In the genomic region with DNA sequence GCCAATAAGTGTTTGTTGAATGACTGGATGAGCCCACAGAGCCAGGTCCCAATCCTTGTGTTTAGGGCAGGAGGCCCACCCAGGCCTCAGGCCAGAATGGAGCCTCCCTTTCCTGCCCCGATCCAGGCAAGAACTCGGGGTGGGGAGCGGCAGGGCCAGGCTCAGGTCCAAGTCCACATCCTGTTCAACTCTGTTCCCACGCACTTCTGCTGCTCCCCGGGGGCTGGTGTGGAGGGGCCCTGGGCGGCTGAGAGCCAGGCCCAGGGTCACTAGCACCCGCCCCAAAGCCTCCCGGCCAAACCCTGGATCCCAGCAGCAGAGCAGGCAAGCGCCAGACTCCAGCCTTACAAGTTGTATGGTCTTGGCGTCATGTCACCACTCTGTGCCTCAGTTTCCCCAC, we compare ENCODE assay signal across 26 cellular contexts. TPM values are rescaled to one million over a fixed set of nuclear protein-coding genes. Genes with fewer than 3 reads are reported as not detected.
DNase-seq lines count a peak whose midpoint lies in the region; ATAC-seq and TF ChIP-seq lines count a peak whose summit lies in the region.
"Had no signal": no experiment of that assay in that cellular context is flagged by ENCODE, and none has a peak within 500 bp of the region (broad histone marks: within the 10 kb centered on the region; RNA-seq: fewer than 3 reads in every experiment).

No MANE protein-coding gene starts in this region.

- TF ChIP-seq EP300 in suprapubic skin (IDR thresholded peaks at IDR 0.05): no peak

- H3K4me1 ChIP-seq in lung (ENCODE audit: control insufficient read depth in 2 of 2, insufficient read depth in 2 of 2, low read length in 2 of 2): peaks cover 0 to 12% of the 10 kb centered on the region in 2 donors
- peaks cover 6 to 46% (median 29%) of the 10 kb centered on the region in 5 donors for H3K4me1 ChIP-seq in subcutaneous abdominal adipose tissue (ENCODE audit: control insufficient read depth in 5 of 5, insufficient read depth in 5 of 5, low read length in 5 of 5)
- H3K4me1 ChIP-seq in suprapubic skin: peaks cover 13% of the 10 kb centered on the region

- H3K9me3 ChIP-seq in lung (ENCODE audit: control insufficient read depth in 2 of 2, insufficient read depth in 1 of 2, low read length in 1 of 2): no peaks in the 10 kb centered on the region
- H3K9me3 ChIP-seq in subcutaneous abdominal adipose tissue (ENCODE audit: control insufficient read depth in 5 of 5, low read length in 5 of 5): no peaks in the 10 kb centered on the region
- H3K9me3 ChIP-seq in suprapubic skin: no peaks in the 10 kb centered on the region

- H3K4me3 ChIP-seq in lung: no peak overlapping the region
- H3K4me3 ChIP-seq in subcutaneous abdominal adipose tissue (ENCODE audit: low read depth in 1 of 5, low read length in 5 of 5): no peak overlapping the region
- H3K4me3 ChIP-seq in suprapubic skin: no peak overlapping the region
- H3K4me3 ChIP-seq: dorsolateral prefrontal cortex had no signal

- intact Hi-C loops in Right ventricle myocardium superior (cut with DNase I): loop anchor here (5.0 kb wide), 1 partner anchor 35 kb away; no protein-coding TSS in a partner anchor
- intact Hi-C loops in posterior cingulate gyrus (cut with DNase I): no loop called here

- ATAC-seq in Right ventricle myocardium superior (ENCODE audit: poor library complexity) (peak; percentile 80), lung (ENCODE audit: insufficient read depth, low FRiP score) (no peak), HG03460 (IDR thresholded peaks at IDR 0.05; ENCODE audit: unreplicated experiment) (no peak), GM21576 (IDR thresholded peaks at IDR 0.05; ENCODE audit: unreplicated experiment) (no peak)
- ATAC-seq: activated naive CD4-positive, alpha-beta T cell treated with anti-CD3 and anti-CD28 coated beads, Interleukin-2, amount 50 U/mL, for 72 hours; CD8-positive, alpha-beta T cell; T-helper 17 cell had no signal

- TF ChIP-seq CTCF in lung (IDR thresholded peaks at IDR 0.05; ENCODE audit: control extremely low read depth, extremely low read depth) (no peak), suprapubic skin (IDR thresholded peaks at IDR 0.05) (no peak)

- WGBS in lung, 2 donors: 50 to 75% methylated on average over 9 to 10 of the region's 10 CpGs
- 65% methylated on average over 10 of the region's 10 CpGs for WGBS in suprapubic skin

- TF ChIP-seq POLR2A in suprapubic skin (IDR thresholded peaks at IDR 0.05): no peak

- H3K27ac ChIP-seq in caudate nucleus (ENCODE audit: low read depth, low read length) (peak overlapping the region; percentile 62), lung (ENCODE audit: low read depth in 1 of 2, low read length in 1 of 2) (peak overlapping the region; percentile 54 to 67), subcutaneous abdominal adipose tissue (ENCODE audit: low read depth, low read length) (peak overlapping the region; percentile 65), suprapubic skin (no peak overlapping the region)
- H3K27ac ChIP-seq: VCaP had no signal

- H3K27me3 ChIP-seq in lung (ENCODE audit: control insufficient read depth, insufficient read depth) (no peaks in the 10 kb centered on the region), subcutaneous abdominal adipose tissue (ENCODE audit: control insufficient read depth in 5 of 5, insufficient read depth in 4 of 5, low read length in 5 of 5) (no peaks in the 10 kb centered on the region), suprapubic skin (no peaks in the 10 kb centered on the region)
- H3K27me3 ChIP-seq: dorsolateral prefrontal cortex had no signal

- H3K9ac ChIP-seq in subcutaneous abdominal adipose tissue (ENCODE audit: low read length in 5 of 5): peak overlapping the region in 1 of 5 donors; percentile 16

- DNase-seq in caudate nucleus (lab: John Stamatoyannopoulos, UW) (no peak), Right ventricle myocardium superior (peak; percentile 90), lung (ENCODE audit: low spot score) (peak; percentile 51), suprapubic skin (ENCODE audit: low spot score in 2 of 2) (no peak), posterior cingulate gyrus (no peak)
- DNase-seq: activated CD4-positive, alpha-beta T cell treated with anti-CD3 and anti-CD28 coated beads, Interleukin-2, amount 50 U/mL, for 48 hours; CD8-positive, alpha-beta T cell; DMS53; dorsolateral prefrontal cortex; HFFc6; hypothalamus; kidney glomerular epithelial cell; NCI-H1092; NCI-H2107; NCI-H526 treated with DMSO at 0.1 percent for 48 hours; occipital lobe; SHP77; T-helper 17 cell; trophoblast cell had no signal

- peaks cover 0 to 33% of the 10 kb centered on the region in 2 donors for H3K36me3 ChIP-seq in lung (ENCODE audit: control insufficient read depth in 2 of 2, insufficient read depth in 2 of 2, low read length in 2 of 2)
- H3K36me3 ChIP-seq in subcutaneous abdominal adipose tissue (ENCODE audit: control insufficient read depth in 5 of 5, insufficient read depth in 5 of 5, low read length in 5 of 5): peaks cover 2 to 66% (median 48%) of the 10 kb centered on the region in 5 donors
- peaks cover 53% of the 10 kb centered on the region for H3K36me3 ChIP-seq in suprapubic skin

RNA-seq across cellular contexts. Expression of a gene that starts 8.0 kb away (rescaled TPM):
- total RNA-seq in Right ventricle myocardium superior: 0.40 TPM
- total RNA-seq in lung: not detected
- polyA plus RNA-seq in lung: 1 to 10 TPM in 1 of 2 donors, under 1 TPM in 1; 0.19 to 1.0 TPM
- total RNA-seq in suprapubic skin: not detected
- total RNA-seq: activated naive CD4-positive, alpha-beta T cell treated with anti-CD3 and anti-CD28 coated beads, Interleukin-2, amount 50 U/mL, for 72 hours; CD8-positive, alpha-beta T cell; epithelial cell of proximal tubule; HFFc6; occipital lobe; T-helper 17 cell had no signal
- polyA plus RNA-seq: AG04450 had no signal

RNA-seq across cellular contexts. Expression of a gene that starts 14.9 kb away (rescaled TPM):
- total RNA-seq in Right ventricle myocardium superior (32.0 TPM), lung (100 to 1,000 TPM in 1 of 2 donors, 10 to 100 TPM in 1; 60.2 to 129 TPM), suprapubic skin (100 to 1,000 TPM in 2 of 4 donors, 10 to 100 TPM in 2; 69.7 to 188 (median 98.3) TPM)
- 10 to 100 TPM; 38.6 to 87.3 TPM for polyA plus RNA-seq in lung

RNA-seq across cellular contexts. Expression of a gene that starts 48.6 kb away (rescaled TPM):
- not detected for total RNA-seq in Right ventricle myocardium superior
- not detected for total RNA-seq in lung
- not detected for polyA plus RNA-seq in lung
- not detected for total RNA-seq in suprapubic skin
- total RNA-seq: activated naive CD4-positive, alpha-beta T cell treated with anti-CD3 and anti-CD28 coated beads, Interleukin-2, amount 50 U/mL, for 72 hours; CD8-positive, alpha-beta T cell; epithelial cell of proximal tubule; HFFc6; occipital lobe; T-helper 17 cell had no signal
- polyA plus RNA-seq: AG04450 had no signal

RNA-seq across cellular contexts. Expression of a gene that starts 50.0 kb away (rescaled TPM):
- total RNA-seq in Right ventricle myocardium superior: 383 TPM
- 100 to 1,000 TPM; 129 to 164 TPM for total RNA-seq in lung
- polyA plus RNA-seq in lung: 10 to 100 TPM; 90.1 to 96.8 TPM
- total RNA-seq in suprapubic skin: 10 to 100 TPM; 42.5 to 75.5 (median 65.1) TPM

Comparison
In these comparisons a context has a peak if more than half of its experiments do, and no peak if none do; other contexts are left out.
1. DNase-seq: peak in Right ventricle myocardium superior (single experiment) and lung (single experiment); none in caudate nucleus (0 of 61), suprapubic skin (0 of 2) and posterior cingulate gyrus (0 of 10).